ENCODE assay signal across 1 cellular context in genomic region chr19:50485284-50485955, GRCh38.
TF ChIP-seq lines count a peak whose summit lies in the region.

No MANE protein-coding gene starts in this region.

TF ChIP-seq in K562, 482 proteins besides CTCF, POLR2A, EP300 and RAD21:
- TF ChIP-seq POLR2G (IDR thresholded peaks at IDR 0.05; ENCODE audit: low read depth, low read length): 0 out of 2 replicates have a peak, but pooled peaks have one; percentile 20
- no peak for TF ChIP-seq ZNF512 (tag; IDR thresholded peaks at IDR 0.05)
